ENCODE assay signal across 25 cellular contexts in genomic region chr10:63537511-63537910, GRCh38. TPM values are rescaled to one million over a fixed set of nuclear protein-coding genes. Genes with fewer than 3 reads are reported as not detected.
DNase-seq lines count a peak whose midpoint lies in the region; ATAC-seq and TF ChIP-seq lines count a peak whose summit lies in the region.
"Had no signal": no experiment of that assay in that cellular context is flagged by ENCODE, and none has a peak within 500 bp of the region (broad histone marks: within the 10 kb centered on the region; RNA-seq: fewer than 3 reads in every experiment).

No MANE protein-coding gene starts in this region.

- H2AFZ ChIP-seq in neuronal stem cell (ENCODE audit: low read length) = no peak overlapping the region

- no peak overlapping the region for H2AK5ac ChIP-seq in neuronal stem cell (ENCODE audit: low read depth, low read length)

- no peak overlapping the region for H3K14ac ChIP-seq in neuronal stem cell (ENCODE audit: low read length)

- H3K4me1 Mint-ChIP-seq in activated CD4-positive, alpha-beta T cell treated with anti-CD3 and anti-CD28 coated beads, Interleukin-2, amount 10 ng/mL, durations not matched to agents 24 days and 14 days = peaks cover 4% of the 10 kb centered on the region
- H3K4me1 Mint-ChIP-seq in activated T-cell treated with anti-CD3 and anti-CD28 coated beads, Interleukin-2, amount 50 U/mL, for 72 hours (ENCODE audit: low read depth) = peaks cover 4% of the 10 kb centered on the region
- peaks cover 22% of the 10 kb centered on the region for H3K4me1 Mint-ChIP-seq in osteocyte (ENCODE audit: unreplicated experiment)
- H3K4me1 Mint-ChIP-seq: neural crest cell had no signal

- H4K91ac ChIP-seq in neuronal stem cell (ENCODE audit: low read depth, low read length, poor library complexity) = no peak overlapping the region

- no CpG with 5 or more reads among the region's 3 CpGs for WGBS in neuronal stem cell (ENCODE audit: extremely low coverage in 2 of 2, insufficient read length in 2 of 2, insufficient replicate concordance in 1 of 2), 2 donors

- TF ChIP-seq CTCF in osteocyte (IDR thresholded peaks at IDR 0.05) = no peak

- intact Hi-C loops in activated CD4-positive, alpha-beta T cell treated with anti-CD3 and anti-CD28 coated beads, Interleukin-2, amount 10 ng/mL, durations not matched to agents 24 days and 14 days (cut with micrococcal nuclease) = no loop called here

- no peak overlapping the region for H2BK120ac ChIP-seq in neuronal stem cell (ENCODE audit: low read depth, low read length)

- peak overlapping the region; percentile 38 for H3K9ac ChIP-seq in neuronal stem cell (ENCODE audit: low read depth, low read length, poor library complexity)

- no peak overlapping the region for H2BK15ac ChIP-seq in neuronal stem cell (ENCODE audit: low read length)

- H3K36me3 ChIP-seq in neuronal stem cell (replicated peaks in 1 of 2; ENCODE audit: control insufficient read depth in 2 of 2, insufficient read depth in 2 of 2, low read length in 2 of 2) = peaks cover 0 to 3% of the 10 kb centered on the region in 2 donors
- H3K36me3 ChIP-seq: left ventricle myocardium inferior, MG63, transverse colon had no signal

- no peaks in the 10 kb centered on the region for H3K4me1 ChIP-seq in neuronal stem cell (ENCODE audit: control insufficient read depth in 2 of 2, insufficient read depth in 1 of 2, low read depth in 1 of 2, low read length in 2 of 2)

- H3K36me3 Mint-ChIP-seq in activated CD4-positive, alpha-beta T cell treated with anti-CD3 and anti-CD28 coated beads, Interleukin-2, amount 10 ng/mL, durations not matched to agents 24 days and 14 days (ENCODE audit: low read depth) = no peaks in the 10 kb centered on the region
- H3K36me3 Mint-ChIP-seq in activated T-cell treated with anti-CD3 and anti-CD28 coated beads, Interleukin-2, amount 50 U/mL, for 72 hours (ENCODE audit: insufficient read depth in 2 of 2) = no peaks in the 10 kb centered on the region
- H3K36me3 Mint-ChIP-seq in osteocyte (ENCODE audit: unreplicated experiment) = peaks cover 1% of the 10 kb centered on the region

- peak; percentile 36 for DNase-seq in LHCN-M2 (ENCODE audit: low read depth)
- DNase-seq in NCI-H82 (lab: John Stamatoyannopoulos, UW) = peak; percentile 86
- DNase-seq in cerebellar cortex (ENCODE audit: low spot score) = peak; percentile 99
- no peak for DNase-seq in neuronal stem cell (ENCODE audit: low spot score)
- DNase-seq in activated CD4-positive, alpha-beta T cell treated with anti-CD3 and anti-CD28 coated beads, Interleukin-2, amount 10 ng/mL, durations not matched to agents 24 days and 14 days = no peak
- DNase-seq in activated T-cell treated with anti-CD3 and anti-CD28 coated beads, Interleukin-2, amount 50 U/mL, for 72 hours = no peak
- no peak for DNase-seq in iPS-NIHi7 (ENCODE audit: extremely low spot score)
- DNase-seq in osteocyte (ENCODE audit: extremely low spot score, unreplicated experiment) = no peak
- DNase-seq: activated CD8-positive, alpha-beta memory T cell treated with anti-CD3 and anti-CD28 coated beads, Interleukin-2, amount 50 U/mL, for 4 hours; activated effector memory CD4-positive, alpha-beta T cell treated with Interleukin-2 at 50 U/mL for 16 hours; CD4-positive, alpha-beta T cell; DND-41; erythroblast; IMR-90; left ventricle myocardium inferior; MG63; NCI-H1436; NCI-H510A; Right ventricle myocardium superior; small intestine; stimulated activated CD4-positive, alpha-beta T cell treated with anti-CD3 and anti-CD28 coated beads, Interleukin-4, amount 100 ng/mL, for 1 hour; transverse colon had no signal

- no peak overlapping the region for H3K27ac ChIP-seq in neuronal stem cell (replicated peaks; ENCODE audit: low read length)
- H3K27ac ChIP-seq: left ventricle myocardium inferior, transverse colon had no signal

- no peak overlapping the region for H2BK12ac ChIP-seq in neuronal stem cell (ENCODE audit: low read length)

- H3K4ac ChIP-seq in neuronal stem cell (ENCODE audit: low read length) = no peak overlapping the region

- no peak for ATAC-seq in activated T-cell treated with anti-CD3 and anti-CD28 coated beads, Interleukin-2, amount 50 U/mL, for 72 hours (replicated peaks in 1 of 2)

- H3K4me2 ChIP-seq in neuronal stem cell (ENCODE audit: insufficient read depth, low read length, poor library complexity, severe bottlenecking) = no peak overlapping the region

- H4K8ac ChIP-seq in neuronal stem cell (ENCODE audit: low read depth, low read length) = no peak overlapping the region

- H3K27ac Mint-ChIP-seq in activated CD4-positive, alpha-beta T cell treated with anti-CD3 and anti-CD28 coated beads, Interleukin-2, amount 10 ng/mL, durations not matched to agents 24 days and 14 days = no peak overlapping the region
- no peak overlapping the region for H3K27ac Mint-ChIP-seq in activated T-cell treated with anti-CD3 and anti-CD28 coated beads, Interleukin-2, amount 50 U/mL, for 72 hours
- H3K27ac Mint-ChIP-seq in osteocyte (ENCODE audit: unreplicated experiment) = no peak overlapping the region
- H3K27ac Mint-ChIP-seq: CD4-positive, alpha-beta T cell; dendritic cell treated with granulocyte-macrophage colony-stimulating factor and Interleukin-4, amounts not matched to agents 40 ng/mL and 50 ng/mL, for 4 days; stimulated activated naive CD8-positive, alpha-beta T cell treated with anti-CD3 and anti-CD28 coated beads, Interleukin-15, Interleukin-2, amounts not matched to agents 100 ng/mL and 50 ng/mL, for 24 hours had no signal

- no peak overlapping the region for H3K18ac ChIP-seq in neuronal stem cell (ENCODE audit: low read length)

- no peaks in the 10 kb centered on the region for H3K27me3 Mint-ChIP-seq in activated CD4-positive, alpha-beta T cell treated with anti-CD3 and anti-CD28 coated beads, Interleukin-2, amount 10 ng/mL, durations not matched to agents 24 days and 14 days
- H3K27me3 Mint-ChIP-seq in activated T-cell treated with anti-CD3 and anti-CD28 coated beads, Interleukin-2, amount 50 U/mL, for 72 hours (ENCODE audit: low read depth) = no peaks in the 10 kb centered on the region
- no peaks in the 10 kb centered on the region for H3K27me3 Mint-ChIP-seq in osteocyte (ENCODE audit: unreplicated experiment)
- H3K27me3 Mint-ChIP-seq: CD4-positive, alpha-beta T cell; dendritic cell treated with granulocyte-macrophage colony-stimulating factor and Interleukin-4, amounts not matched to agents 40 ng/mL and 50 ng/mL, for 4 days; stimulated activated naive CD8-positive, alpha-beta T cell treated with anti-CD3 and anti-CD28 coated beads, Interleukin-15, Interleukin-2, amounts not matched to agents 100 ng/mL and 50 ng/mL, for 24 hours had no signal

- peaks cover 0 to 8% of the 10 kb centered on the region in 2 donors for H3K9me3 ChIP-seq in neuronal stem cell (replicated peaks in 1 of 2; ENCODE audit: control insufficient read depth in 2 of 2, insufficient read depth in 1 of 2, low read depth in 1 of 2, low read length in 2 of 2)
- H3K9me3 ChIP-seq: left ventricle myocardium inferior, MG63, transverse colon had no signal

- H3K23ac ChIP-seq in neuronal stem cell (ENCODE audit: low read depth, low read length, poor library complexity) = no peak overlapping the region

- no peaks in the 10 kb centered on the region for H3K27me3 ChIP-seq in neuronal stem cell (ENCODE audit: control insufficient read depth in 3 of 3, insufficient read depth in 3 of 3, low read depth in 1 of 3, low read length in 3 of 3)
- H3K27me3 ChIP-seq: MG63, transverse colon had no signal

- H3K79me1 ChIP-seq in neuronal stem cell (ENCODE audit: low read depth, low read length) = no peaks in the 10 kb centered on the region

- no peak overlapping the region for H3K4me3 Mint-ChIP-seq in activated CD4-positive, alpha-beta T cell treated with anti-CD3 and anti-CD28 coated beads, Interleukin-2, amount 10 ng/mL, durations not matched to agents 24 days and 14 days
- H3K4me3 Mint-ChIP-seq in activated T-cell treated with anti-CD3 and anti-CD28 coated beads, Interleukin-2, amount 50 U/mL, for 72 hours = no peak overlapping the region
- H3K4me3 Mint-ChIP-seq in osteocyte (ENCODE audit: unreplicated experiment) = no peak overlapping the region
- H3K4me3 Mint-ChIP-seq: CD4-positive, alpha-beta T cell; dendritic cell treated with granulocyte-macrophage colony-stimulating factor and Interleukin-4, amounts not matched to agents 40 ng/mL and 50 ng/mL, for 4 days; neural crest cell; stimulated activated naive CD8-positive, alpha-beta T cell treated with anti-CD3 and anti-CD28 coated beads, Interleukin-15, Interleukin-2, amounts not matched to agents 100 ng/mL and 50 ng/mL, for 24 hours had no signal

- no peak overlapping the region for H3K4me3 ChIP-seq in neuronal stem cell (ENCODE audit: low read length in 2 of 2)
- H3K4me3 ChIP-seq: left ventricle myocardium inferior, MG63, transverse colon had no signal

- H2BK5ac ChIP-seq in neuronal stem cell (ENCODE audit: low read length) = no peak overlapping the region

- no peaks in the 10 kb centered on the region for H3K9me3 Mint-ChIP-seq in activated CD4-positive, alpha-beta T cell treated with anti-CD3 and anti-CD28 coated beads, Interleukin-2, amount 10 ng/mL, durations not matched to agents 24 days and 14 days
- H3K9me3 Mint-ChIP-seq in activated T-cell treated with anti-CD3 and anti-CD28 coated beads, Interleukin-2, amount 50 U/mL, for 72 hours = no peaks in the 10 kb centered on the region
- H3K9me3 Mint-ChIP-seq in osteocyte (ENCODE audit: unreplicated experiment) = no peaks in the 10 kb centered on the region
- H3K9me3 Mint-ChIP-seq: CD4-positive, alpha-beta T cell; dendritic cell treated with granulocyte-macrophage colony-stimulating factor and Interleukin-4, amounts not matched to agents 40 ng/mL and 50 ng/mL, for 4 days; neural crest cell; stimulated activated naive CD8-positive, alpha-beta T cell treated with anti-CD3 and anti-CD28 coated beads, Interleukin-15, Interleukin-2, amounts not matched to agents 100 ng/mL and 50 ng/mL, for 24 hours had no signal

RNA-seq across cellular contexts. Expression of gene REEP3, which starts 16.3 kb away (rescaled TPM):
- 59.2 and 62.0 TPM in 2 replicates for total RNA-seq in LHCN-M2 (2014; rRNA removed)
- polyA plus RNA-seq in LHCN-M2 (2012) = 15.6 TPM
- polyA plus RNA-seq in neuronal stem cell (2013, experiment 1 of 2) = 23.3 TPM
- polyA plus RNA-seq in neuronal stem cell (2013, experiment 2 of 2) = 24.1 TPM
- total RNA-seq in activated CD4-positive, alpha-beta T cell treated with anti-CD3 and anti-CD28 coated beads, Interleukin-2, amount 10 ng/mL, durations not matched to agents 24 days and 14 days = 22.5 and 23.6 TPM in 2 replicates
- 10 to 100 TPM; 19.0 to 22.1 TPM for total RNA-seq in activated T-cell treated with anti-CD3 and anti-CD28 coated beads, Interleukin-2, amount 50 U/mL, for 72 hours
- total RNA-seq in osteocyte = 80.4 and 85.7 TPM in 2 replicates

Comparison
In these comparisons a context has a peak if more than half of its experiments do, and no peak if none do; other contexts are left out.
1. DNase-seq: peak in LHCN-M2 (single experiment), NCI-H82 (single experiment) and cerebellar cortex (single experiment); none in neuronal stem cell (single experiment), activated CD4-positive, alpha-beta T cell treated with anti-CD3 and anti-CD28 coated beads, Interleukin-2, amount 10 ng/mL, durations not matched to agents 24 days and 14 days (single experiment), activated T-cell treated with anti-CD3 and anti-CD28 coated beads, Interleukin-2, amount 50 U/mL, for 72 hours (0 of 2), iPS-NIHi7 (single experiment) and osteocyte (single experiment).